ENCODE assay signal across 8 cellular contexts in genomic region chr4:144787365-144788263, GRCh38.
DNase-seq lines count a peak whose midpoint lies in the region; ATAC-seq and TF ChIP-seq lines count a peak whose summit lies in the region.

No MANE protein-coding gene starts in this region.

- H3K4me1 Mint-ChIP-seq in activated T-helper 17 cell treated with anti-CD3 and anti-CD28 coated beads, Interleukin-2, amount 50 U/mL, for 72 hours, result no peaks in the 10 kb centered on the region

- ATAC-seq in GM19351 (IDR thresholded peaks at IDR 0.05; ENCODE audit: unreplicated experiment), result peak; percentile 76
- ATAC-seq in left lung, result peak; percentile 81
- no peak for ATAC-seq in activated T-helper 17 cell treated with anti-CD3 and anti-CD28 coated beads, Interleukin-2, amount 50 U/mL, for 72 hours (replicated peaks)

- TF ChIP-seq CTCF in astrocyte of the cerebellum (IDR thresholded peaks at IDR 0.05; ENCODE audit: low read depth, low read length, missing control alignments) (peak; percentile 49), left lung (IDR thresholded peaks at IDR 0.05) (peak; percentile 25 to 42)

- peaks cover under 1% of the 10 kb centered on the region for H3K9me3 Mint-ChIP-seq in activated T-helper 17 cell treated with anti-CD3 and anti-CD28 coated beads, Interleukin-2, amount 50 U/mL, for 72 hours

- in situ Hi-C loops in astrocyte of the cerebellum (cut with HindIII; ENCODE audit: low sequenced_read_pairs), result no loop called here

- H3K9me3 ChIP-seq in left lung, result no peaks in the 10 kb centered on the region

- no peak for TF ChIP-seq EP300 in Ishikawa (IDR thresholded peaks at IDR 0.05; ENCODE audit: borderline replicate concordance)

- H3K4me3 ChIP-seq in astrocyte of the cerebellum (ENCODE audit: low read depth, low read length), result no peak overlapping the region
- no peak overlapping the region for H3K4me3 ChIP-seq in left lung

- H3K36me3 Mint-ChIP-seq in activated T-helper 17 cell treated with anti-CD3 and anti-CD28 coated beads, Interleukin-2, amount 50 U/mL, for 72 hours (ENCODE audit: low read depth), result no peaks in the 10 kb centered on the region

- no peak overlapping the region for H3K27ac ChIP-seq in left lung

- no peak overlapping the region for H3K27ac Mint-ChIP-seq in activated T-helper 17 cell treated with anti-CD3 and anti-CD28 coated beads, Interleukin-2, amount 50 U/mL, for 72 hours

- H3K4me1 ChIP-seq in left lung, result peaks cover 0 to 3% of the 10 kb centered on the region in 2 donors

- H3K4me3 Mint-ChIP-seq in activated T-helper 17 cell treated with anti-CD3 and anti-CD28 coated beads, Interleukin-2, amount 50 U/mL, for 72 hours, result no peak overlapping the region

- TF ChIP-seq RAD21 in Ishikawa (IDR thresholded peaks at IDR 0.05; ENCODE audit: low read depth), result peak; percentile 69

- no peaks in the 10 kb centered on the region for H3K27me3 Mint-ChIP-seq in activated T-helper 17 cell treated with anti-CD3 and anti-CD28 coated beads, Interleukin-2, amount 50 U/mL, for 72 hours

- DNase-seq in COR-L47 (lab: John Stamatoyannopoulos, UW) (peak; percentile 9), astrocyte of the cerebellum (ENCODE audit: low read depth) (peak; percentile 32), left lung (no peak), NCI-H524 treated with DMSO at 0.1 percent for 48 hours (lab: John Stamatoyannopoulos, UW) (no peak), NCI-H226 (no peak)

- no peaks in the 10 kb centered on the region for H3K36me3 ChIP-seq in left lung

- intact Hi-C loops in left lung (cut with DNase I), result no loop called here

- H3K27me3 ChIP-seq in left lung, result no peaks in the 10 kb centered on the region

TF ChIP-seq in Ishikawa, 13 proteins besides CTCF, POLR2A, EP300 and RAD21:
- TF ChIP-seq EGR1 (IDR thresholded peaks at IDR 0.05) (no peak), FOXM1 (IDR thresholded peaks at IDR 0.05; ENCODE audit: borderline replicate concordance, low read depth) (no peak), USF1 (IDR thresholded peaks at IDR 0.05) (no peak), TCF12 (IDR thresholded peaks at IDR 0.05; ENCODE audit: low read depth) (no peak), YY1 (IDR thresholded peaks at IDR 0.05; ENCODE audit: low read depth) (no peak), ZBTB7A (IDR thresholded peaks at IDR 0.05; ENCODE audit: low read depth) (no peak)

Comparison
In these comparisons a context has a peak if more than half of its experiments do, and no peak if none do; other contexts are left out.
1. DNase-seq: peak in COR-L47 (single experiment) and astrocyte of the cerebellum (single experiment); none in left lung (0 of 2), NCI-H524 treated with DMSO at 0.1 percent for 48 hours (single experiment) and NCI-H226 (single experiment).